In the genomic region with DNA sequence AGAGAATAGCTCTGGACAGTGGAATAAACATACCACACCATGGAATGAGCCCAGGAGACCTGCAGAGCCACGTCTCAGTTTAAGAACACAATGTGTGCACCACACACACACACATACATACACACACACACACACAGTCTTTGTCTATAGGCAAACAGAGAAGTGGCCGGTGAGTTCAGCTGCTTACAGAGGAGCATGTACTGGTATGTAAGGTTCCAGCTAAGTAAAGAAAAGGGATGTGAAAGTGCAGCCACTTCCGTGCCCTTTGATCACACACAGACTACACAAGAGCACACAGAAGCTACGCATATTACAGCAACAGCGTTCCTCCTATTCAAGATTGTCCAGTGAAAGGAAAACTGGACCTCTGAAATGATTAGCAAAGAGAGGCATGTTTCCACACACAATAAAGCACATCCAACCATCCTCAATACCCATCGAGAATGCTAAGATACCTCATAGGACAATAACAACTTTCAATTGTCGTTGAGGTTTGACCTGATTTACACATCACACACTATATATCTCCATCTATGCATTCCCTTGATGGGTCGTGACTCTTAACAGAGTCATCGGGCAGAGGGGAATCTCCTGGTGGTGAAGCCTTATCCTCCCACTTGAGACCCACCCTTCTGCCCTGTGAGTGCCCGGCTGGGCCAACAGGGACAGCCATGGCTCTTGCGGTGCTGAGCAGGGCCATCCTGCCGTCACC, we compare ENCODE assay signal across 8 cellular contexts.
DNase-seq lines count a peak whose midpoint lies in the region; ATAC-seq and TF ChIP-seq lines count a peak whose summit lies in the region.

No MANE protein-coding gene starts in this region.

- no peak overlapping the region for H3K4me3 Mint-ChIP-seq in stimulated activated effector memory CD8-positive, alpha-beta T cell treated with anti-CD3 and anti-CD28 coated beads, Interleukin-12 subunit alpha, Interleukin-12 subunit beta, amount 100 ng/mL, for 72 hours

- no peaks in the 10 kb centered on the region for H3K9me3 Mint-ChIP-seq in stimulated activated effector memory CD8-positive, alpha-beta T cell treated with anti-CD3 and anti-CD28 coated beads, Interleukin-12 subunit alpha, Interleukin-12 subunit beta, amount 100 ng/mL, for 72 hours

- H3K27ac Mint-ChIP-seq in stimulated activated effector memory CD8-positive, alpha-beta T cell treated with anti-CD3 and anti-CD28 coated beads, Interleukin-12 subunit alpha, Interleukin-12 subunit beta, amount 100 ng/mL, for 72 hours, result no peak overlapping the region

- ATAC-seq in GM21367 (IDR thresholded peaks at IDR 0.05; ENCODE audit: unreplicated experiment) (peak; percentile 100), HG03432 (IDR thresholded peaks at IDR 0.05; ENCODE audit: unreplicated experiment) (peak; percentile 100)
- no peak for ATAC-seq in stimulated activated effector memory CD8-positive, alpha-beta T cell treated with anti-CD3 and anti-CD28 coated beads, Interleukin-12 subunit alpha, Interleukin-12 subunit beta, amount 100 ng/mL, for 72 hours

- peaks cover 40% of the 10 kb centered on the region for H3K36me3 Mint-ChIP-seq in stimulated activated effector memory CD8-positive, alpha-beta T cell treated with anti-CD3 and anti-CD28 coated beads, Interleukin-12 subunit alpha, Interleukin-12 subunit beta, amount 100 ng/mL, for 72 hours

- H3K4me3 ChIP-seq in GM06990 (replicated peaks; ENCODE audit: low read depth, low read length), result no peak overlapping the region

- H3K27me3 ChIP-seq in GM06990 (replicated peaks; ENCODE audit: control insufficient read depth, insufficient read depth, low read length), result no peaks in the 10 kb centered on the region

- DNase-seq in GM06990 (ENCODE audit: extremely low read depth, insufficient read length), result peak; percentile 52
- DNase-seq in germinal center (ENCODE audit: low spot score), result peak; percentile 64
- no peak for DNase-seq in stimulated activated CD4-positive, alpha-beta T cell treated with anti-CD3 and anti-CD28 coated beads, Interleukin-1b, Interleukin-23, amount 100 ng/mL, for 48 hours
- DNase-seq in stimulated activated effector memory CD8-positive, alpha-beta T cell treated with anti-CD3 and anti-CD28 coated beads, Interleukin-12 subunit alpha, Interleukin-12 subunit beta, amount 100 ng/mL, for 72 hours (ENCODE audit: low spot score in 2 of 2), result no peak
- no peak for DNase-seq in DMS 273 treated with DMSO at 0.1 percent for 48 hours (lab: John Stamatoyannopoulos, UW)
- DNase-seq in NCI-H146 treated with DMSO at 0.1 percent for 48 hours (lab: John Stamatoyannopoulos, UW; ENCODE audit: unreplicated experiment), result no peak

- H3K4me1 Mint-ChIP-seq in stimulated activated effector memory CD8-positive, alpha-beta T cell treated with anti-CD3 and anti-CD28 coated beads, Interleukin-12 subunit alpha, Interleukin-12 subunit beta, amount 100 ng/mL, for 72 hours, result no peaks in the 10 kb centered on the region

- H3K36me3 ChIP-seq in GM06990 (ENCODE audit: control insufficient read depth, insufficient read depth, low read length), result peaks cover 3% of the 10 kb centered on the region; the same call in 1 of the 2 replicates

- TF ChIP-seq CTCF in GM06990 (IDR thresholded peaks at IDR 0.05; ENCODE audit: insufficient read depth, low read length, poor library complexity, severe bottlenecking), result no peak

Comparison
In these comparisons a context has a peak if more than half of its experiments do, and no peak if none do; other contexts are left out.
1. DNase-seq: peak in GM06990 (single experiment) and germinal center (single experiment); none in stimulated activated CD4-positive, alpha-beta T cell treated with anti-CD3 and anti-CD28 coated beads, Interleukin-1b, Interleukin-23, amount 100 ng/mL, for 48 hours (single experiment), stimulated activated effector memory CD8-positive, alpha-beta T cell treated with anti-CD3 and anti-CD28 coated beads, Interleukin-12 subunit alpha, Interleukin-12 subunit beta, amount 100 ng/mL, for 72 hours (0 of 2), DMS 273 treated with DMSO at 0.1 percent for 48 hours (single experiment) and NCI-H146 treated with DMSO at 0.1 percent for 48 hours (single experiment).